ENCODE assay signal across 11 cellular contexts in the genomic region with DNA sequence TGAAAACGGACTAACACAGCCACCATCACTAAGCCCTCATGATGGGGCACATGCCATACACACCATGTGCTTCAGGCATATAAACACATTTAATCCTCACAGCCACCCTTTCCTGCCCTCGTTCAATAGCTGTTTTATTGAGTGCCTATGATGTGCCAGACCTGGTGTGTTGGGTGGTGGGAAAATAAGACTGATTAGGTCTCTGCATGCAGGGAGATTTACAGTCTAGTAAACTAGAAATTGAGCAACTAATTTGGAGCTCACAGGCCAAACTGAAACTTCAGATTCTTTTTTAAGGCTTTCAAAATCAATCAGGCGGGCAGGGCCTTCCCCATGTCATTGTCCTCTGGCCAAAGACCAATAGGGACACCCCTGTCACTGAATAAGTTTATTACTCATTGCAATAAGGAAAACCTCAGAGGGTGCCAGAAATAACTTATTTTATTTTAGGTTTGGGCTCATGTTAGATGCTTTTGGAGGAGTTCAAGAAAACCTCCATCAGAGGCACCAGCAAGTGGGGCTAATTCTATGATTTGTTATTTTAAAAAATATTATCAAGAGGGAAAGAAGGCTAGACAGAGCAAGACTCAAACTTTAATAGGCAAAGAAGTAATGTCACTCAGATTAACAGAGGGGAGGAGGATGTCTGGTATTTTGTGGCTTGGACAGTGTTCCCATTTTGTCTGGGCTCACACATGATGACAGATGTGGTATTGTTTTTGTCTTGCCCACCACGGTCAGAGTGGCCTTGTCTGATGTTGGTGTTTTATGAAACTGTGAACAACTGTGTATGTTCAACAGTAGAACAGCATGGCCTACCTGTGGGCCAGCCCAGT. TPM values are rescaled to one million over a fixed set of nuclear protein-coding genes. Genes with fewer than 3 reads are reported as not detected.
DNase-seq lines count a peak whose midpoint lies in the region; ATAC-seq lines count a peak whose summit lies in the region.
"Had no signal": no experiment of that assay in that cellular context is flagged by ENCODE, and none has a peak within 500 bp of the region (broad histone marks: within the 10 kb centered on the region; RNA-seq: fewer than 3 reads in every experiment).

No MANE protein-coding gene starts in this region.

- intact Hi-C loops in activated CD4-positive, alpha-beta T cell treated with anti-CD3 and anti-CD28 coated beads for 36 hours (cut with DNase I, micrococcal nuclease), result no loop called here

- POLR2A ChIA-PET in activated CD4-positive, alpha-beta T cell treated with anti-CD3 and anti-CD28 coated beads for 36 hours (lab: Charles Lee), result interaction anchor here (1.1 kb wide), 1 partner anchor 967 kb away, joined by 7 read pairs; no protein-coding TSS in a partner anchor

- CTCF ChIA-PET in activated CD4-positive, alpha-beta T cell treated with anti-CD3 and anti-CD28 coated beads for 36 hours (lab: Charles Lee), result interaction anchor here (1.1 to 1.3 kb wide), 2 partner anchors 24 to 29 kb away, joined by 3 to 4 read pairs; no protein-coding TSS in a partner anchor

- H3K27me3 Mint-ChIP-seq in activated CD4-positive, alpha-beta T cell treated with anti-CD3 and anti-CD28 coated beads for 36 hours, result no peaks in the 10 kb centered on the region

- peaks cover 39% of the 10 kb centered on the region for H3K36me3 Mint-ChIP-seq in activated CD4-positive, alpha-beta T cell treated with anti-CD3 and anti-CD28 coated beads for 36 hours (ENCODE audit: low read depth)

- H3K27ac Mint-ChIP-seq in activated CD4-positive, alpha-beta T cell treated with anti-CD3 and anti-CD28 coated beads for 36 hours, result peak overlapping the region; percentile 55

- no peak overlapping the region for H3K4me3 Mint-ChIP-seq in activated CD4-positive, alpha-beta T cell treated with anti-CD3 and anti-CD28 coated beads for 36 hours

- peak; percentile 50 for DNase-seq in activated CD4-positive, alpha-beta T cell treated with anti-CD3 and anti-CD28 coated beads for 36 hours
- DNase-seq in activated CD4-positive, alpha-beta T cell treated with anti-CD3 and anti-CD28 coated beads, Interleukin-2, amount 50 U/mL, for 1 hour, result no peak
- DNase-seq in left lobe of liver (ENCODE audit: low spot score) (no peak), HuH-7 (ENCODE audit: low spot score) (no peak), midbrain (lab: John Stamatoyannopoulos, UW) (no peak)
- no peak for DNase-seq in effector CD8-positive, alpha-beta T cell (lab: John Stamatoyannopoulos, UW)
- DNase-seq: 8988T, heart right ventricle, NCI-H187 had no signal

- ATAC-seq in activated CD4-positive, alpha-beta T cell treated with anti-CD3 and anti-CD28 coated beads for 36 hours, result peak; percentile 93
- ATAC-seq in GM21515 (IDR thresholded peaks at IDR 0.05; ENCODE audit: unreplicated experiment) (peak; percentile 86), HG03280 (IDR thresholded peaks at IDR 0.05; ENCODE audit: unreplicated experiment) (peak; percentile 76), left lobe of liver (peak; percentile 26)
- ATAC-seq: heart right ventricle had no signal

- H3K4me1 Mint-ChIP-seq in activated CD4-positive, alpha-beta T cell treated with anti-CD3 and anti-CD28 coated beads for 36 hours, result peaks cover 23% of the 10 kb centered on the region

- no peaks in the 10 kb centered on the region for H3K9me3 Mint-ChIP-seq in activated CD4-positive, alpha-beta T cell treated with anti-CD3 and anti-CD28 coated beads for 36 hours (ENCODE audit: low read depth)

RNA-seq across cellular contexts. Expression of a gene that starts 12.0 kb away (rescaled TPM):
- total RNA-seq in activated CD4-positive, alpha-beta T cell treated with anti-CD3 and anti-CD28 coated beads for 36 hours, result 10 to 100 TPM; 12.2 to 16.5 TPM
- total RNA-seq in left lobe of liver, result 5.7 TPM

Comparison
In these comparisons a context has a peak if more than half of its experiments do, and no peak if none do; other contexts are left out.
1. ATAC-seq: peak in every context shown above with its lines; median percentile 93 in activated CD4-positive, alpha-beta T cell treated with anti-CD3 and anti-CD28 coated beads for 36 hours; 86 in GM21515; 76 in HG03280; 26 in left lobe of liver.